1 cellular context compared by ENCODE assay signal in the genomic region with DNA sequence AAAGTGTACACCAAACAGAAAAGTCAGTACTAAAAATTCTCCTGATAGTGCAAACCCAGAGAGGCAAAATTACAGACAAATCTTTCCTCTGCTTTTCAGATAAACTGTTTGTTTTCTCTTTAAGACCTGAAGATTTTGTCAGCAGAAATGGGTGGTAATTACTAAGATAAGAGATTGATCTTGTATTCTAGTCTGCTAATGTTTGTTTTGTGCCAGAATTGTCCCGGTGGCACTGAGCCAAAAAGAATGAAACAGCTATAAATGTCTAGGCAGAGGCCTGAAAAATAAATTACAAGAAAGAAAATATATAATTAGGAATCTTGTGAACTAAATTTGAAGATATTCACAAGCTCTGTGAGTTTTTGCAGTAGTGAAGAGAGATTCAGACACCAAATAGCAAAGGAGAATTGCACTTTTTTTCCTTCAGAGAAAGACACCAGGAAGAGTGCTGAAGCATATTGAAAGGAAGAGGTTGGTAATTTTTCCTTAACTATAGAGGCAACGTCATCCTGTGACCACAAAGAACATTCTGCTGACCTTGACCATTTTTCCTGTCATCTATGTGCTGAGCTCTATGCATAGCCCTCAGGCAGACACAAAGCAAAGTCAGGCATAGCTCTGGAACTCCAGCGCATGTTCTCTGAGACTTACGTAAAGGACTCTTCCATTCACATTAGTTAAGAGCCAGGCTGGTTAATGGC.
A peak's percentile ranks its signal among the peaks of the same experiment; 100 is the strongest.
TF ChIP-seq lines count a peak whose summit lies in the region.

No MANE protein-coding gene starts in this region.

TF ChIP-seq in HEK293, 187 proteins besides CTCF, POLR2A, EP300 and RAD21 (continued from another document and continues in another):
- TF ChIP-seq, protein P1, sequence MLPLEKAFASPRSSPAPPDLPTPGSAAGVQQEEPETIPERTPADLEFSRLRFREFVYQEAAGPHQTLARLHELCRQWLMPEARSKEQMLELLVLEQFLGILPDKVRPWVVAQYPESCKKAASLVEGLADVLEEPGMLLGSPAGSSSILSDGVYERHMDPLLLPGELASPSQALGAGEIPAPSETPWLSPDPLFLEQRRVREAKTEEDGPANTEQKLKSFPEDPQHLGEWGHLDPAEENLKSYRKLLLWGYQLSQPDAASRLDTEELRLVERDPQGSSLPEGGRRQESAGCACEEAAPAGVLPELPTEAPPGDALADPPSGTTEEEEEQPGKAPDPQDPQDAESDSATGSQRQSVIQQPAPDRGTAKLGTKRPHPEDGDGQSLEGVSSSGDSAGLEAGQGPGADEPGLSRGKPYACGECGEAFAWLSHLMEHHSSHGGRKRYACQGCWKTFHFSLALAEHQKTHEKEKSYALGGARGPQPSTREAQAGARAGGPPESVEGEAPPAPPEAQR (tag by site-specific recombination; IDR thresholded peaks at IDR 0.05), result no peak
- TF ChIP-seq ZNF239 (tag by site-specific recombination; IDR thresholded peaks at IDR 0.05) (no peak), GFI1B (tag by site-specific recombination; IDR thresholded peaks at IDR 0.05) (no peak), HOXA7 (CRISPR knock-in tag; IDR thresholded peaks at IDR 0.05; ENCODE audit: borderline replicate concordance) (no peak), ZNF521 (tag by site-specific recombination; IDR thresholded peaks at IDR 0.05) (no peak), ZNF133 (tag by site-specific recombination; IDR thresholded peaks at IDR 0.05) (no peak), ZNF701 (tag by site-specific recombination; IDR thresholded peaks at IDR 0.05) (no peak), FEZF1 (tag by site-specific recombination; IDR thresholded peaks at IDR 0.05) (peak; percentile 85), ZNF768 (tag by site-specific recombination; IDR thresholded peaks at IDR 0.05) (no peak), ZNF501 (tag by site-specific recombination; IDR thresholded peaks at IDR 0.05) (no peak), ZNF223 (tag by site-specific recombination; IDR thresholded peaks at IDR 0.05) (no peak), ZNF132 (tag by site-specific recombination; IDR thresholded peaks at IDR 0.05; ENCODE audit: borderline replicate concordance) (no peak), SCRT1 (tag by site-specific recombination; IDR thresholded peaks at IDR 0.05; ENCODE audit: borderline replicate concordance) (no peak), ZNF23 (tag by site-specific recombination; IDR thresholded peaks at IDR 0.05; ENCODE audit: borderline replicate concordance) (no peak), ZNF473 (tag by site-specific recombination; IDR thresholded peaks at IDR 0.05) (no peak), ZNF792 (tag by site-specific recombination; IDR thresholded peaks at IDR 0.05) (no peak), RBAK (tag by site-specific recombination; IDR thresholded peaks at IDR 0.05) (no peak), ZNF211 (tag by site-specific recombination; IDR thresholded peaks at IDR 0.05; ENCODE audit: low read depth) (no peak), ZNF843 (tag by site-specific recombination; IDR thresholded peaks at IDR 0.05) (peak; percentile 87), ZNF555 (tag by site-specific recombination; conservative IDR thresholded peaks at IDR 0.05) (no peak), TRIM28 (IDR thresholded peaks at IDR 0.05; ENCODE audit: borderline replicate concordance, low read length) (no peak), ZNF221 (tag by site-specific recombination; IDR thresholded peaks at IDR 0.05; ENCODE audit: borderline replicate concordance) (no peak), ZNF155 (tag by site-specific recombination; IDR thresholded peaks at IDR 0.05) (no peak), GLIS1 (tag by site-specific recombination; IDR thresholded peaks at IDR 0.05) (no peak), KLF8 (tag by site-specific recombination; IDR thresholded peaks at IDR 0.05) (no peak), ZEB2 (tag by site-specific recombination; IDR thresholded peaks at IDR 0.05) (peak; percentile 31; the same call in 1 of the 2 replicates), ZNF600 (tag by site-specific recombination; IDR thresholded peaks at IDR 0.05) (no peak), ZNF426 (tag by site-specific recombination; IDR thresholded peaks at IDR 0.05) (no peak), ZNF175 (tag by site-specific recombination; IDR thresholded peaks at IDR 0.05) (no peak), ZNF341 (tag by site-specific recombination; IDR thresholded peaks at IDR 0.05; ENCODE audit: low read depth) (no peak), ZNF214 (tag by site-specific recombination; IDR thresholded peaks at IDR 0.05; ENCODE audit: borderline replicate concordance) (no peak), ZNF830 (tag by site-specific recombination; IDR thresholded peaks at IDR 0.05; ENCODE audit: low read depth) (peak; percentile 57), OVOL3 (tag by site-specific recombination; IDR thresholded peaks at IDR 0.05) (0 out of 2 replicates have a peak, but pooled peaks have one; percentile 26), ZNF2 (tag by site-specific recombination; IDR thresholded peaks at IDR 0.05) (no peak), ZNF404 (tag by site-specific recombination; IDR thresholded peaks at IDR 0.05) (no peak), ZNF114 (tag by site-specific recombination; IDR thresholded peaks at IDR 0.05) (no peak), HOXD13 (CRISPR knock-in tag; IDR thresholded peaks at IDR 0.05; ENCODE audit: borderline replicate concordance) (no peak), BCL11B (tag by site-specific recombination; IDR thresholded peaks at IDR 0.05; ENCODE audit: low read depth) (no peak), MYNN (tag by site-specific recombination; IDR thresholded peaks at IDR 0.05; ENCODE audit: borderline replicate concordance) (no peak), ZBTB48 (tag by site-specific recombination; IDR thresholded peaks at IDR 0.05) (no peak), ZNF174 (tag by site-specific recombination; IDR thresholded peaks at IDR 0.05) (no peak), ZNF76 (tag by site-specific recombination; IDR thresholded peaks at IDR 0.05; ENCODE audit: borderline replicate concordance, low read depth) (no peak), MZF1 (tag by site-specific recombination; IDR thresholded peaks at IDR 0.05; ENCODE audit: borderline replicate concordance) (no peak; the same call in 1 of the 2 replicates), ZNF391 (tag by site-specific recombination; IDR thresholded peaks at IDR 0.05; ENCODE audit: borderline replicate concordance, low read depth) (no peak), YY1 (tag by site-specific recombination; IDR thresholded peaks at IDR 0.05) (no peak)
- TF ChIP-seq, protein P2, sequence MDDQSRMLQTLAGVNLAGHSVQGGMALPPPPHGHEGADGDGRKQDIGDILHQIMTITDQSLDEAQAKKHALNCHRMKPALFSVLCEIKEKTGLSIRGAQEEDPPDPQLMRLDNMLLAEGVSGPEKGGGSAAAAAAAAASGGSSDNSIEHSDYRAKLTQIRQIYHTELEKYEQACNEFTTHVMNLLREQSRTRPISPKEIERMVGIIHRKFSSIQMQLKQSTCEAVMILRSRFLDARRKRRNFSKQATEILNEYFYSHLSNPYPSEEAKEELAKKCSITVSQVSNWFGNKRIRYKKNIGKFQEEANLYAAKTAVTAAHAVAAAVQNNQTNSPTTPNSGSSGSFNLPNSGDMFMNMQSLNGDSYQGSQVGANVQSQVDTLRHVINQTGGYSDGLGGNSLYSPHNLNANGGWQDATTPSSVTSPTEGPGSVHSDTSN (CRISPR knock-in tag; IDR thresholded peaks at IDR 0.05), result no peak
- TF ChIP-seq, protein P3, sequence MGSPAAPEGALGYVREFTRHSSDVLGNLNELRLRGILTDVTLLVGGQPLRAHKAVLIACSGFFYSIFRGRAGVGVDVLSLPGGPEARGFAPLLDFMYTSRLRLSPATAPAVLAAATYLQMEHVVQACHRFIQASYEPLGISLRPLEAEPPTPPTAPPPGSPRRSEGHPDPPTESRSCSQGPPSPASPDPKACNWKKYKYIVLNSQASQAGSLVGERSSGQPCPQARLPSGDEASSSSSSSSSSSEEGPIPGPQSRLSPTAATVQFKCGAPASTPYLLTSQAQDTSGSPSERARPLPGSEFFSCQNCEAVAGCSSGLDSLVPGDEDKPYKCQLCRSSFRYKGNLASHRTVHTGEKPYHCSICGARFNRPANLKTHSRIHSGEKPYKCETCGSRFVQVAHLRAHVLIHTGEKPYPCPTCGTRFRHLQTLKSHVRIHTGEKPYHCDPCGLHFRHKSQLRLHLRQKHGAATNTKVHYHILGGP (tag by site-specific recombination; IDR thresholded peaks at IDR 0.05), result peak; percentile 88
- TF ChIP-seq, protein P4, sequence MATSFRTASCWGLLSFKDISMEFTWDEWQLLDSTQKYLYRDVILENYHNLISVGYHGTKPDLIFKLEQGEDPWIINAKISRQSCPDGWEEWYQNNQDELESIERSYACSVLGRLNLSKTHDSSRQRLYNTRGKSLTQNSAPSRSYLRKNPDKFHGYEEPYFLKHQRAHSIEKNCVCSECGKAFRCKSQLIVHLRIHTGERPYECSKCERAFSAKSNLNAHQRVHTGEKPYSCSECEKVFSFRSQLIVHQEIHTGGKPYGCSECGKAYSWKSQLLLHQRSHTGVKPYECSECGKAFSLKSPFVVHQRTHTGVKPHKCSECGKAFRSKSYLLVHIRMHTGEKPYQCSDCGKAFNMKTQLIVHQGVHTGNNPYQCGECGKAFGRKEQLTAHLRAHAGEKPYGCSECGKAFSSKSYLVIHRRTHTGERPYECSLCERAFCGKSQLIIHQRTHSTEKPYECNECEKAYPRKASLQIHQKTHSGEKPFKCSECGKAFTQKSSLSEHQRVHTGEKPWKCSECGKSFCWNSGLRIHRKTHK (tag by site-specific recombination; IDR thresholded peaks at IDR 0.05), result no peak
- TF ChIP-seq, protein P5, sequence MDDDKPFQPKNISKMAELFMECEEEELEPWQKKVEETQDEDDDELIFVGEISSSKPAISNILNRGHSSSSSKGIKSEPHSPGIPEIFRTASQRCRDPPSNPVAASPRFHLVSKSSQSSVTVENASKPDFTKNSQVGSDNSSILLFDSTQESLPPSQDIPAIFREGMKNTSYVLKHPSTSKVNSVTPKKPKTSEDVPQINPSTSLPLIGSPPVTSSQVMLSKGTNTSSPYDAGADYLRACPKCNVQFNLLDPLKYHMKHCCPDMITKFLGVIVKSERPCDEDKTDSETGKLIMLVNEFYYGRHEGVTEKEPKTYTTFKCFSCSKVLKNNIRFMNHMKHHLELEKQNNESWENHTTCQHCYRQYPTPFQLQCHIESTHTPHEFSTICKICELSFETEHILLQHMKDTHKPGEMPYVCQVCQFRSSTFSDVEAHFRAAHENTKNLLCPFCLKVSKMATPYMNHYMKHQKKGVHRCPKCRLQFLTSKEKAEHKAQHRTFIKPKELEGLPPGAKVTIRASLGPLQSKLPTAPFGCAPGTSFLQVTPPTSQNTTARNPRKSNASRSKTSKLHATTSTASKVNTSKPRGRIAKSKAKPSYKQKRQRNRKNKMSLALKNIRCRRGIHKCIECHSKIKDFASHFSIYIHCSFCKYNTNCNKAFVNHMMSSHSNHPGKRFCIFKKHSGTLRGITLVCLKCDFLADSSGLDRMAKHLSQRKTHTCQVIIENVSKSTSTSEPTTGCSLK (tag by site-specific recombination; IDR thresholded peaks at IDR 0.05), result no peak
- TF ChIP-seq, protein P6, sequence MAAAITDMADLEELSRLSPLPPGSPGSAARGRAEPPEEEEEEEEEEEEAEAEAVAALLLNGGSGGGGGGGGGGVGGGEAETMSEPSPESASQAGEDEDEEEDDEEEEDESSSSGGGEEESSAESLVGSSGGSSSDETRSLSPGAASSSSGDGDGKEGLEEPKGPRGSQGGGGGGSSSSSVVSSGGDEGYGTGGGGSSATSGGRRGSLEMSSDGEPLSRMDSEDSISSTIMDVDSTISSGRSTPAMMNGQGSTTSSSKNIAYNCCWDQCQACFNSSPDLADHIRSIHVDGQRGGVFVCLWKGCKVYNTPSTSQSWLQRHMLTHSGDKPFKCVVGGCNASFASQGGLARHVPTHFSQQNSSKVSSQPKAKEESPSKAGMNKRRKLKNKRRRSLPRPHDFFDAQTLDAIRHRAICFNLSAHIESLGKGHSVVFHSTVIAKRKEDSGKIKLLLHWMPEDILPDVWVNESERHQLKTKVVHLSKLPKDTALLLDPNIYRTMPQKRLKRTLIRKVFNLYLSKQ (tag by site-specific recombination; IDR thresholded peaks at IDR 0.05; ENCODE audit: borderline replicate concordance), result no peak
- TF ChIP-seq, protein P7, sequence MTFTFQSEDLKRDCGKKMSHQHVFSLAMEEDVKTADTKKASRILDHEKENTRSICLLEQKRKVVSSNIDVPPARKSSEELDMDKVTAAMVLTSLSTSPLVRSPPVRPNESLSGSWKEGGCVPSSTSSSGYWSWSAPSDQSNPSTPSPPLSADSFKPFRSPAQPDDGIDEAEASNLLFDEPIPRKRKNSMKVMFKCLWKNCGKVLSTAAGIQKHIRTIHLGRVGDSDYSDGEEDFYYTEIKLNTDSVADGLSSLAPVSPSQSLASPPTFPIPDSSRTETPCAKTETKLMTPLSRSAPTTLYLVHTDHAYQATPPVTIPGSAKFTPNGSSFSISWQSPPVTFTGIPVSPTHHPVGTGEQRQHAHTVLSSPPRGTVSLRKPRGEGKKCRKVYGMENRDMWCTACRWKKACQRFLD (tag by site-specific recombination; IDR thresholded peaks at IDR 0.05), result no peak
- TF ChIP-seq, protein P8, sequence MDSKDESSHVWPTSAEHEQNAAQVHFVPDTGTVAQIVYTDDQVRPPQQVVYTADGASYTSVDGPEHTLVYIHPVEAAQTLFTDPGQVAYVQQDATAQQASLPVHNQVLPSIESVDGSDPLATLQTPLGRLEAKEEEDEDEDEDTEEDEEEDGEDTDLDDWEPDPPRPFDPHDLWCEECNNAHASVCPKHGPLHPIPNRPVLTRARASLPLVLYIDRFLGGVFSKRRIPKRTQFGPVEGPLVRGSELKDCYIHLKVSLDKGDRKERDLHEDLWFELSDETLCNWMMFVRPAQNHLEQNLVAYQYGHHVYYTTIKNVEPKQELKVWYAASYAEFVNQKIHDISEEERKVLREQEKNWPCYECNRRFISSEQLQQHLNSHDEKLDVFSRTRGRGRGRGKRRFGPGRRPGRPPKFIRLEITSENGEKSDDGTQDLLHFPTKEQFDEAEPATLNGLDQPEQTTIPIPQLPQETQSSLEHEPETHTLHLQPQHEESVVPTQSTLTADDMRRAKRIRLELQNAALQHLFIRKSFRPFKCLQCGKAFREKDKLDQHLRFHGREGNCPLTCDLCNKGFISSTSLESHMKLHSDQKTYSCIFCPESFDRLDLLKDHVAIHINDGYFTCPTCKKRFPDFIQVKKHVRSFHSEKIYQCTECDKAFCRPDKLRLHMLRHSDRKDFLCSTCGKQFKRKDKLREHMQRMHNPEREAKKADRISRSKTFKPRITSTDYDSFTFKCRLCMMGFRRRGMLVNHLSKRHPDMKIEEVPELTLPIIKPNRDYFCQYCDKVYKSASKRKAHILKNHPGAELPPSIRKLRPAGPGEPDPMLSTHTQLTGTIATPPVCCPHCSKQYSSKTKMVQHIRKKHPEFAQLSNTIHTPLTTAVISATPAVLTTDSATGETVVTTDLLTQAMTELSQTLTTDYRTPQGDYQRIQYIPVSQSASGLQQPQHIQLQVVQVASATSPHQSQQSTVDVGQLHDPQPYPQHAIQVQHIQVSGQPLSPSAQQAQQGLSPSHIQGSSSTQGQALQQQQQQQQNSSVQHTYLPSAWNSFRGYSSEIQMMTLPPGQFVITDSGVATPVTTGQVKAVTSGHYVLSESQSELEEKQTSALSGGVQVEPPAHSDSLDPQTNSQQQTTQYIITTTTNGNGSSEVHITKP (tag by site-specific recombination; IDR thresholded peaks at IDR 0.05), result no peak
- TF ChIP-seq, protein P9, sequence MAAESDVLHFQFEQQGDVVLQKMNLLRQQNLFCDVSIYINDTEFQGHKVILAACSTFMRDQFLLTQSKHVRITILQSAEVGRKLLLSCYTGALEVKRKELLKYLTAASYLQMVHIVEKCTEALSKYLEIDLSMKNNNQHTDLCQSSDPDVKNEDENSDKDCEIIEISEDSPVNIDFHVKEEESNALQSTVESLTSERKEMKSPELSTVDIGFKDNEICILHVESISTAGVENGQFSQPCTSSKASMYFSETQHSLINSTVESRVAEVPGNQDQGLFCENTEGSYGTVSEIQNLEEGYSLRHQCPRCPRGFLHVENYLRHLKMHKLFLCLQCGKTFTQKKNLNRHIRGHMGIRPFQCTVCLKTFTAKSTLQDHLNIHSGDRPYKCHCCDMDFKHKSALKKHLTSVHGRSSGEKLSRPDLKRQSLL (tag by site-specific recombination; IDR thresholded peaks at IDR 0.05), result no peak
